Comparison of ENCODE assay signal across 28 cellular contexts in the genomic region with DNA sequence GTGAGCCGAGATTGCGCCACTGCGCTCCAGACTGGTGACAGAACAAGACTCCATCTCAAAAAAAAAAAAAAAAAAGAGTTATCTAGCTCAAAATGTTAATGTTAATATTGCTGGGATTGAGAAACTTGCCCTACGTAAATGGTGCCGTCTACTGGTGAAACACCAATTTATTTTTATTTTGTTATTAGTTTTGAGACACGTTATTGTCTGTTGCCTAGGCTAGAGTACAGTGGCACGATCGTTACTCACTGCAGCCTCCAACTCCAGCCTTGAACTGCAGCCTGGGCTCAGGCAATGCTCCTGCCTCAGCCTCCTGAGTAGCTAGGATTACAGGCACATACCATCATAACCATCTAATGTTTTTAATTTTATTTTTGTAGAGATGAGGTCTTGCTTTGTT.
"Had no signal": no experiment of that assay in that cellular context is flagged by ENCODE, and none has a peak within 500 bp of the region (broad histone marks: within the 10 kb centered on the region; RNA-seq: fewer than 3 reads in every experiment).

No MANE protein-coding gene starts in this region.

- H3K9me3 Mint-ChIP-seq: natural killer cell; nephron; neural progenitor cell; stimulated activated naive B cell treated with anti-CD40 and anti-IgM and Interleukin-4, amounts not matched to agents 10 μg/mL and 1 μg/mL and 100 μg/mL, for 72 hours; stimulated activated naive CD8-positive, alpha-beta T cell treated with anti-CD3 and anti-CD28 coated beads, Interleukin-15, Interleukin-2, amounts not matched to agents 100 ng/mL and 50 ng/mL, for 24 hours; type B pancreatic cell had no signal

- H3K9ac ChIP-seq: neural progenitor cell, parathyroid adenoma had no signal

- H3K4me2 ChIP-seq: neural progenitor cell had no signal

- ATAC-seq: natural killer cell; psoas muscle; right cardiac atrium; right lobe of liver; stimulated activated effector memory CD8-positive, alpha-beta T cell treated with anti-CD3 and anti-CD28 coated beads, Interleukin-12 subunit alpha, Interleukin-12 subunit beta, amount 100 ng/mL, for 72 hours; stimulated activated naive B cell treated with anti-CD40 and anti-IgM and Interleukin-4, amounts not matched to agents 10 μg/mL and 1 μg/mL and 100 μg/mL, for 72 hours had no signal

- H3K4me1 ChIP-seq: neural progenitor cell, parathyroid adenoma, psoas muscle, sigmoid colon, thyroid gland, vagina had no signal

- H3K9me3 ChIP-seq: ovary, psoas muscle, right lobe of liver, sigmoid colon, stomach, thoracic aorta, thyroid gland, tibial nerve, vagina had no signal

- H3K4me3 Mint-ChIP-seq: natural killer cell; nephron; neural progenitor cell; stimulated activated effector memory CD8-positive, alpha-beta T cell treated with anti-CD3 and anti-CD28 coated beads, Interleukin-12 subunit alpha, Interleukin-12 subunit beta, amount 100 ng/mL, for 72 hours; stimulated activated naive B cell treated with anti-CD40 and anti-IgM and Interleukin-4, amounts not matched to agents 10 μg/mL and 1 μg/mL and 100 μg/mL, for 72 hours; stimulated activated naive CD8-positive, alpha-beta T cell treated with anti-CD3 and anti-CD28 coated beads, Interleukin-15, Interleukin-2, amounts not matched to agents 100 ng/mL and 50 ng/mL, for 24 hours; type B pancreatic cell had no signal

- DNase-seq: natural killer cell; occipital lobe; ovary; posterior cingulate gyrus; psoas muscle; right cardiac atrium; right lobe of liver; sigmoid colon; small intestine; stimulated activated CD4-positive, alpha-beta T cell treated with anti-CD3 and anti-CD28 coated beads, Interleukin-15, amount 100 ng/mL, for 24 hours; stimulated activated CD4-positive, alpha-beta T cell treated with anti-CD3 and anti-CD28 coated beads, Interleukin-2, amount 100 ng/mL, for 24 hours; stimulated activated CD4-positive, alpha-beta T cell treated with anti-CD3 and anti-CD28 coated beads, Interleukin-2, amount 100 ng/mL, for 48 hours; stimulated activated CD4-positive, alpha-beta T cell treated with anti-CD3 and anti-CD28 coated beads, Interleukin-4, amount 100 ng/mL, for 24 hours; stimulated activated naive B cell treated with anti-CD40 and anti-IgM and Interleukin-4, amounts not matched to agents 10 μg/mL and 1 μg/mL and 100 μg/mL, for 72 hours; stimulated activated naive CD4-positive, alpha-beta T cell treated with Interleukin-2 at 50 U/mL for 16 hours; stomach; thyroid gland had no signal

- H3K36me3 ChIP-seq: neural progenitor cell, ovary, right lobe of liver, sigmoid colon, stomach, thoracic aorta, thyroid gland, tibial nerve, vagina had no signal

- H3K27ac ChIP-seq: neural progenitor cell, ovary, parathyroid adenoma, psoas muscle, right lobe of liver, sigmoid colon, stomach, thoracic aorta, thyroid gland, tibial nerve, vagina had no signal

- H3K27me3 ChIP-seq: neural progenitor cell, ovary, right lobe of liver, sigmoid colon, stomach, thyroid gland, tibial nerve, vagina had no signal

- H3K4me1 Mint-ChIP-seq: stimulated activated effector memory CD8-positive, alpha-beta T cell treated with anti-CD3 and anti-CD28 coated beads, Interleukin-12 subunit alpha, Interleukin-12 subunit beta, amount 100 ng/mL, for 72 hours; stimulated activated naive B cell treated with anti-CD40 and anti-IgM and Interleukin-4, amounts not matched to agents 10 μg/mL and 1 μg/mL and 100 μg/mL, for 72 hours had no signal

- H3K4me3 ChIP-seq: neural progenitor cell, ovary, psoas muscle, right lobe of liver, sigmoid colon, stomach, thoracic aorta, thyroid gland, tibial nerve, vagina had no signal

- H3K36me3 Mint-ChIP-seq: natural killer cell; neural progenitor cell; stimulated activated effector memory CD8-positive, alpha-beta T cell treated with anti-CD3 and anti-CD28 coated beads, Interleukin-12 subunit alpha, Interleukin-12 subunit beta, amount 100 ng/mL, for 72 hours; stimulated activated naive B cell treated with anti-CD40 and anti-IgM and Interleukin-4, amounts not matched to agents 10 μg/mL and 1 μg/mL and 100 μg/mL, for 72 hours; type B pancreatic cell had no signal

- H3K27ac Mint-ChIP-seq: natural killer cell; nephron; neural progenitor cell; progenitor cell of endocrine pancreas; stimulated activated effector memory CD8-positive, alpha-beta T cell treated with anti-CD3 and anti-CD28 coated beads, Interleukin-12 subunit alpha, Interleukin-12 subunit beta, amount 100 ng/mL, for 72 hours; stimulated activated naive B cell treated with anti-CD40 and anti-IgM and Interleukin-4, amounts not matched to agents 10 μg/mL and 1 μg/mL and 100 μg/mL, for 72 hours; stimulated activated naive CD8-positive, alpha-beta T cell treated with anti-CD3 and anti-CD28 coated beads, Interleukin-15, Interleukin-2, amounts not matched to agents 100 ng/mL and 50 ng/mL, for 24 hours; type B pancreatic cell had no signal

- H3K79me2 ChIP-seq: parathyroid adenoma had no signal

- H2AFZ ChIP-seq: neural progenitor cell, parathyroid adenoma had no signal

- H3K27me3 Mint-ChIP-seq: progenitor cell of endocrine pancreas; stimulated activated naive B cell treated with anti-CD40 and anti-IgM and Interleukin-4, amounts not matched to agents 10 μg/mL and 1 μg/mL and 100 μg/mL, for 72 hours; stimulated activated naive CD8-positive, alpha-beta T cell treated with anti-CD3 and anti-CD28 coated beads, Interleukin-15, Interleukin-2, amounts not matched to agents 100 ng/mL and 50 ng/mL, for 24 hours; type B pancreatic cell had no signal

- FAIRE-seq: small intestine, urothelium cell line had no signal
